2 cellular contexts compared by ENCODE assay signal in the genomic region with DNA sequence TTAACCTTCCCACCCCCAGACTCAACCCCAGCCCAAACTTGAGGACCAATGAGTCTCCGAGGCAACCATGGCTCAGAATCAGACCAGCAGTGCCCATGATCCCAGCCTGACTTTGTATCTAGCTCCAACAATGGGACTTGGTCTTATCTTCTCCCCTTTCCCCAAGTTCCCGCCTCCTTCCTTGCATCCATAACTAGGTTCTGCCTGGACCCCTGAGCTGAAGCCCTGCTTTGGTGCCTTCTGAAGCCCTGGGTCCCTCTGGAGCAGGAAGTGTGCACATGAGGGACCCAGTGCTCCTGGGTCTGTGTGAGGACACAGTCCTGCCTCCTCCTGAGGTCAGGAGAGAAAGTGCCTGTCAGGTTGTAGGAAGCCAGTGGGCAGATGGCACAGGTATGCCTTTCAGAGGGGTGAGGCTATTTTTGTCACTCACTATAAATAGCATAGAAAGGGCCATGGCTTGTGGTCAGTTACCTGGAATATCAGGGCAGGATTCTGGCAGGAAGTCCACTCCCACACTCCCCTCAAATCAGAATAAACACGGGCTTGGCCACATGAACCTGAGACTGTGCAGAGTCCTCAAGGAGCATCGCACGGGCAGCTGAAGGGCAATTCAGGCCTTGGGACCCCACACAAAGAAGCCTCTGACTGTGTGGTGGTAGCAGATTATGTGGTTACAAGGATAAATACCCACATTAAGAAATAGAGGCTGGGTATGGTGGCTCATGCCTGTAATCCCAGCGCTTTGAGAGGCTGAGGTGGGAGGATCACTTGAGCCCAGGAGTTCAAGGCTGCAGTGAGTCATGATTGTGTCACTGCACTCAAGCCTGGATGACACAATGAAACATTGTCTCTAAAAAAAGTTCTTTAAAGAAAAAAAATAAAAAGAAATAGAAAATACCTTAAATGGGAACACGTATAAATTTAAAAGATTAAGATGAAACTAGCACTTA.
TF ChIP-seq lines count a peak whose summit lies in the region.

No MANE protein-coding gene starts in this region.

TF ChIP-seq in HepG2, 621 proteins besides CTCF, POLR2A, EP300 and RAD21 (continues in another document):
- no peak for TF ChIP-seq ARID2 (CRISPR knock-in tag; IDR thresholded peaks at IDR 0.05; ENCODE audit: borderline replicate concordance)
- TF ChIP-seq ZNF770 (CRISPR knock-in tag; IDR thresholded peaks at IDR 0.05) = peak; percentile 92
- TF ChIP-seq TBP (CRISPR knock-in tag; IDR thresholded peaks at IDR 0.05) = no peak
- no peak for TF ChIP-seq ZNF33B (CRISPR knock-in tag; IDR thresholded peaks at IDR 0.05)
- TF ChIP-seq ZNF414 (CRISPR knock-in tag; IDR thresholded peaks at IDR 0.05) = no peak
- TF ChIP-seq SP5 (CRISPR knock-in tag; IDR thresholded peaks at IDR 0.05; ENCODE audit: borderline replicate concordance, low read depth) = peak; percentile 90
- peak; percentile 93 for TF ChIP-seq FOSL1 (CRISPR knock-in tag; IDR thresholded peaks at IDR 0.05; ENCODE audit: borderline replicate concordance)
- no peak for TF ChIP-seq GMEB1 (CRISPR knock-in tag; IDR thresholded peaks at IDR 0.05; ENCODE audit: borderline replicate concordance)
- peak; percentile 99 for TF ChIP-seq FOSL2 (CRISPR knock-in tag; IDR thresholded peaks at IDR 0.05)
- peak; percentile 34; the same call in 1 of the 2 replicates for TF ChIP-seq ELF3 (CRISPR knock-in tag; IDR thresholded peaks at IDR 0.05)
- no peak for TF ChIP-seq CHD4 (IDR thresholded peaks at IDR 0.05; ENCODE audit: borderline replicate concordance, low read length)
- TF ChIP-seq ZNF205 (CRISPR knock-in tag; IDR thresholded peaks at IDR 0.05) = no peak
- TF ChIP-seq, protein P1, sequence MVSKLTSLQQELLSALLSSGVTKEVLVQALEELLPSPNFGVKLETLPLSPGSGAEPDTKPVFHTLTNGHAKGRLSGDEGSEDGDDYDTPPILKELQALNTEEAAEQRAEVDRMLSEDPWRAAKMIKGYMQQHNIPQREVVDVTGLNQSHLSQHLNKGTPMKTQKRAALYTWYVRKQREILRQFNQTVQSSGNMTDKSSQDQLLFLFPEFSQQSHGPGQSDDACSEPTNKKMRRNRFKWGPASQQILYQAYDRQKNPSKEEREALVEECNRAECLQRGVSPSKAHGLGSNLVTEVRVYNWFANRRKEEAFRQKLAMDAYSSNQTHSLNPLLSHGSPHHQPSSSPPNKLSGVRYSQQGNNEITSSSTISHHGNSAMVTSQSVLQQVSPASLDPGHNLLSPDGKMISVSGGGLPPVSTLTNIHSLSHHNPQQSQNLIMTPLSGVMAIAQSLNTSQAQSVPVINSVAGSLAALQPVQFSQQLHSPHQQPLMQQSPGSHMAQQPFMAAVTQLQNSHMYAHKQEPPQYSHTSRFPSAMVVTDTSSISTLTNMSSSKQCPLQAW (CRISPR knock-in tag; IDR thresholded peaks at IDR 0.05) = no peak
- no peak for TF ChIP-seq DR1 (CRISPR knock-in tag; IDR thresholded peaks at IDR 0.05)
- no peak for TF ChIP-seq ZNF501 (CRISPR knock-in tag; IDR thresholded peaks at IDR 0.05)
- TF ChIP-seq ZNF24 (IDR thresholded peaks at IDR 0.05) = no peak
- TF ChIP-seq ZNF331 (CRISPR knock-in tag; IDR thresholded peaks at IDR 0.05) = 0 out of 2 replicates have a peak, but pooled peaks have one; percentile 28
- no peak for TF ChIP-seq NR2F2 (IDR thresholded peaks at IDR 0.05; ENCODE audit: borderline replicate concordance, low read depth)
- TF ChIP-seq LCORL (IDR thresholded peaks at IDR 0.05) = no peak
- TF ChIP-seq LCORL (CRISPR knock-in tag; IDR thresholded peaks at IDR 0.05) = no peak
- peak; percentile 42; the same call in 1 of the 2 replicates for TF ChIP-seq ARID3A (IDR thresholded peaks at IDR 0.05; ENCODE audit: low read depth, low read length)
- TF ChIP-seq ZNF143 (CRISPR knock-in tag; IDR thresholded peaks at IDR 0.05) = no peak
- no peak for TF ChIP-seq ZBTB20 (CRISPR knock-in tag; IDR thresholded peaks at IDR 0.05; ENCODE audit: borderline replicate concordance, low read depth)

TF ChIP-seq in SK-N-SH, 30 proteins besides CTCF, POLR2A, EP300 and RAD21:
- no peak for TF ChIP-seq POLR2AphosphoS5 (IDR thresholded peaks at IDR 0.05; ENCODE audit: low read depth, low read length)
- TF ChIP-seq, protein P2, sequence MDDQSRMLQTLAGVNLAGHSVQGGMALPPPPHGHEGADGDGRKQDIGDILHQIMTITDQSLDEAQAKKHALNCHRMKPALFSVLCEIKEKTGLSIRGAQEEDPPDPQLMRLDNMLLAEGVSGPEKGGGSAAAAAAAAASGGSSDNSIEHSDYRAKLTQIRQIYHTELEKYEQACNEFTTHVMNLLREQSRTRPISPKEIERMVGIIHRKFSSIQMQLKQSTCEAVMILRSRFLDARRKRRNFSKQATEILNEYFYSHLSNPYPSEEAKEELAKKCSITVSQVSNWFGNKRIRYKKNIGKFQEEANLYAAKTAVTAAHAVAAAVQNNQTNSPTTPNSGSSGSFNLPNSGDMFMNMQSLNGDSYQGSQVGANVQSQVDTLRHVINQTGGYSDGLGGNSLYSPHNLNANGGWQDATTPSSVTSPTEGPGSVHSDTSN (IDR thresholded peaks at IDR 0.05) = peak; percentile 42
- TF ChIP-seq RXRA (IDR thresholded peaks at IDR 0.05; ENCODE audit: borderline replicate concordance, low read depth) = 0 out of 2 replicates have a peak, but pooled peaks have one; percentile 23
- TF ChIP-seq JUND (IDR thresholded peaks at IDR 0.05) = peak; percentile 71
- TF ChIP-seq ELF1 (IDR thresholded peaks at IDR 0.05) = no peak
- TF ChIP-seq TCF12 (IDR thresholded peaks at IDR 0.05) = peak; percentile 16; the same call in 1 of the 2 replicates
- TF ChIP-seq FOSL2 (IDR thresholded peaks at IDR 0.05; ENCODE audit: borderline replicate concordance, low read depth) = peak; percentile 88
- TF ChIP-seq CHD2 (IDR thresholded peaks at IDR 0.05; ENCODE audit: low read length, partially characterized antibody) = no peak
TF ChIP-seq in SK-N-SH: peak in this region for 5.
